ENCODE assay signal across 24 cellular contexts in the genomic region with DNA sequence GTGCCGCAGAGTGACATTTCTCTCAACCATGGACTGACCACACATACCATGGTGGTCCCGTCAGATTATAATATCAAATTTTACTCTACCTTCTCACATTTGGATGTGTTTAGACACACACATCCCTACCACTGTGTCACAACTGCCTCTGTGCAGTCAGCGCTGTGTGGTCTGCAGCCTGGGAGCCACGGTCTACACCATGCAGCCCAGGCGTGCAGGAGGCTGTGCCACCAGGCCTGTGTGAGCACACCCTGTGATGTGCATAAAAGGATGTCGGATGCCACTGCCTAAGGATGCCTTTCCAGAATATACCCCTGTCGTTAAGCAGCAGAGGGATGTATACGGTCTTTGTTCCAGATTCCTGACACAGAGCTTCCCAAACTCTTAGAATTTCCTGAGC.
A peak's percentile ranks its signal among the peaks of the same experiment; 100 is the strongest.
DNase-seq lines count a peak whose midpoint lies in the region; ATAC-seq and TF ChIP-seq lines count a peak whose summit lies in the region.
"Had no signal": no experiment of that assay in that cellular context is flagged by ENCODE, and none has a peak within 500 bp of the region (broad histone marks: within the 10 kb centered on the region; RNA-seq: fewer than 3 reads in every experiment).

No MANE protein-coding gene starts in this region.

- H3K4me1 ChIP-seq in BLaER1 (peaks cover 76% of the 10 kb centered on the region), spleen (peaks cover 0 to 5% (median 0%) of the 10 kb centered on the region in 6 donors)
- H3K4me1 ChIP-seq: BE2C had no signal

- H3K27me3 Mint-ChIP-seq in CD14-positive monocyte (ENCODE audit: low read depth in 3 of 3) (peaks cover 0 to 6% (median 3%) of the 10 kb centered on the region in 3 donors), progenitor cell of endocrine pancreas (peaks cover 38% of the 10 kb centered on the region)
- no peaks in the 10 kb centered on the region for H3K27me3 Mint-ChIP-seq in activated CD8-positive, alpha-beta T cell treated with anti-CD3 and anti-CD28 coated beads, Interleukin-2, amount 10 ng/mL, durations not matched to agents 7 days and 5 days (ENCODE audit: low read depth)
- H3K27me3 Mint-ChIP-seq: CD4-positive, alpha-beta memory T cell; CD4-positive, CD25-positive, alpha-beta regulatory T cell had no signal

- WGBS in spleen, 5 donors = 87 to 96% (median 93%) methylated on average over 8 of the region's 8 CpGs

- peak; percentile 8 for DNase-seq in CD14-positive monocyte (ENCODE audit: low spot score)
- DNase-seq in posterior vena cava (ENCODE audit: low spot score) = peak; percentile 72
- DNase-seq in spleen = peak; percentile 51
- no peak for DNase-seq in progenitor cell of endocrine pancreas (ENCODE audit: low spot score, unreplicated experiment)
- DNase-seq in activated CD8-positive, alpha-beta T cell treated with anti-CD3 and anti-CD28 coated beads, Interleukin-2, amount 10 ng/mL, durations not matched to agents 7 days and 5 days = no peak
- DNase-seq: 8988T; ACHN; BE2C; CD4-positive, alpha-beta memory T cell; CD4-positive, CD25-positive, alpha-beta regulatory T cell; CD8-positive, alpha-beta memory T cell; COR-L47; DMS 273 treated with DMSO at 0.1 percent for 48 hours; DMS153; DMS53; DMS79; DND-41; EL; GDM1 had no signal

- H3K27ac ChIP-seq in BLaER1 (0 out of 2 replicates have a peak overlapping the region, but pooled peaks have one; percentile 29), spleen (no peak overlapping the region)
- H3K27ac ChIP-seq: BLaER1 treated with 17β-estradiol and CSF1 and Interleukin-3, amounts not matched to agents 10 nM and 100 nM; C4-2B had no signal

- H3K9me3 ChIP-seq in BLaER1 (no peaks in the 10 kb centered on the region), spleen (no peaks in the 10 kb centered on the region)
- H3K9me3 ChIP-seq: BE2C; BLaER1 treated with 17β-estradiol and CSF1 and Interleukin-3, amounts not matched to agents 10 nM and 100 nM had no signal

- no peak overlapping the region for H3K9ac ChIP-seq in BLaER1
- H3K9ac ChIP-seq: BLaER1 treated with 17β-estradiol and CSF1 and Interleukin-3, amounts not matched to agents 10 nM and 100 nM had no signal

- H3K4me2 ChIP-seq in BLaER1 = no peak overlapping the region

- POLR2A ChIA-PET in activated CD8-positive, alpha-beta T cell treated with anti-CD3 and anti-CD28 coated beads, Interleukin-2, amount 10 ng/mL, durations not matched to agents 7 days and 5 days (lab: Charles Lee) = no interaction called here

- intact Hi-C loops in CD14-positive monocyte (cut with micrococcal nuclease) = no loop called here
- intact Hi-C loops in posterior vena cava (cut with DNase I) = no loop called here
- intact Hi-C loops in spleen (cut with DNase I; ENCODE audit: low total_unique reads) = no loop called here

- ATAC-seq in GM18868 (IDR thresholded peaks at IDR 0.05; ENCODE audit: unreplicated experiment) = no peak
- no peak for ATAC-seq in activated CD8-positive, alpha-beta T cell treated with anti-CD3 and anti-CD28 coated beads, Interleukin-2, amount 10 ng/mL, durations not matched to agents 7 days and 5 days
- ATAC-seq: GM12878 had no signal

- H3K36me3 ChIP-seq in BLaER1 (peaks cover 64% of the 10 kb centered on the region), spleen (no peaks in the 10 kb centered on the region)
- H3K36me3 ChIP-seq: BE2C had no signal

- TF ChIP-seq POLR2A in spleen (IDR thresholded peaks at IDR 0.05) = no peak

- H3K4me1 Mint-ChIP-seq in CD14-positive monocyte = no peaks in the 10 kb centered on the region
- H3K4me1 Mint-ChIP-seq in progenitor cell of endocrine pancreas (ENCODE audit: low read depth) = no peaks in the 10 kb centered on the region
- peaks cover 3% of the 10 kb centered on the region for H3K4me1 Mint-ChIP-seq in activated CD8-positive, alpha-beta T cell treated with anti-CD3 and anti-CD28 coated beads, Interleukin-2, amount 10 ng/mL, durations not matched to agents 7 days and 5 days (ENCODE audit: low read depth)
- H3K4me1 Mint-ChIP-seq: CD4-positive, alpha-beta memory T cell; CD8-positive, alpha-beta memory T cell had no signal

- no peak for TF ChIP-seq CTCF in CD14-positive monocyte (IDR thresholded peaks at IDR 0.05)
- TF ChIP-seq CTCF in spleen (IDR thresholded peaks at IDR 0.05 in 8 of 11, conservative IDR thresholded peaks at IDR 0.05 in 3 of 11) = no peak
- TF ChIP-seq CTCF in progenitor cell of endocrine pancreas (IDR thresholded peaks at IDR 0.05; ENCODE audit: unreplicated experiment) = no peak

- CTCF ChIA-PET in activated CD8-positive, alpha-beta T cell treated with anti-CD3 and anti-CD28 coated beads, Interleukin-2, amount 10 ng/mL, durations not matched to agents 7 days and 5 days (lab: Charles Lee) = no interaction called here

- H3K27me3 ChIP-seq in BLaER1 (no peaks in the 10 kb centered on the region), spleen (replicated peaks in 1 of 7) (peaks cover 0 to 3% (median 0%) of the 10 kb centered on the region in 7 donors)
- H3K27me3 ChIP-seq: BE2C; BLaER1 treated with 17β-estradiol and CSF1 and Interleukin-3, amounts not matched to agents 10 nM and 100 nM had no signal

- H3K27ac Mint-ChIP-seq in CD14-positive monocyte (no peak overlapping the region), progenitor cell of endocrine pancreas (no peak overlapping the region)
- no peak overlapping the region for H3K27ac Mint-ChIP-seq in activated CD8-positive, alpha-beta T cell treated with anti-CD3 and anti-CD28 coated beads, Interleukin-2, amount 10 ng/mL, durations not matched to agents 7 days and 5 days
- H3K27ac Mint-ChIP-seq: CD4-positive, alpha-beta memory T cell; CD4-positive, CD25-positive, alpha-beta regulatory T cell had no signal

- no peaks in the 10 kb centered on the region for H3K36me3 Mint-ChIP-seq in CD14-positive monocyte
- H3K36me3 Mint-ChIP-seq in progenitor cell of endocrine pancreas (ENCODE audit: insufficient read depth) = no peaks in the 10 kb centered on the region
- H3K36me3 Mint-ChIP-seq in activated CD8-positive, alpha-beta T cell treated with anti-CD3 and anti-CD28 coated beads, Interleukin-2, amount 10 ng/mL, durations not matched to agents 7 days and 5 days (ENCODE audit: low read depth) = no peaks in the 10 kb centered on the region
- H3K36me3 Mint-ChIP-seq: CD4-positive, alpha-beta memory T cell; CD4-positive, CD25-positive, alpha-beta regulatory T cell; CD8-positive, alpha-beta memory T cell had no signal

- H4K20me1 ChIP-seq in BLaER1 = no peaks in the 10 kb centered on the region
- H4K20me1 ChIP-seq: BLaER1 treated with 17β-estradiol and CSF1 and Interleukin-3, amounts not matched to agents 10 nM and 100 nM had no signal

- no peak overlapping the region for H3K4me3 Mint-ChIP-seq in CD14-positive monocyte
- no peak overlapping the region for H3K4me3 Mint-ChIP-seq in progenitor cell of endocrine pancreas (ENCODE audit: low read depth)
- no peak overlapping the region for H3K4me3 Mint-ChIP-seq in activated CD8-positive, alpha-beta T cell treated with anti-CD3 and anti-CD28 coated beads, Interleukin-2, amount 10 ng/mL, durations not matched to agents 7 days and 5 days
- H3K4me3 Mint-ChIP-seq: CD4-positive, alpha-beta memory T cell; CD4-positive, CD25-positive, alpha-beta regulatory T cell; CD8-positive, alpha-beta memory T cell had no signal

- H3K9me3 Mint-ChIP-seq in CD14-positive monocyte (peaks cover 0 to 4% (median 0%) of the 10 kb centered on the region in 7 donors), progenitor cell of endocrine pancreas (ENCODE audit: low read depth) (no peaks in the 10 kb centered on the region)
- no peaks in the 10 kb centered on the region for H3K9me3 Mint-ChIP-seq in activated CD8-positive, alpha-beta T cell treated with anti-CD3 and anti-CD28 coated beads, Interleukin-2, amount 10 ng/mL, durations not matched to agents 7 days and 5 days (ENCODE audit: insufficient read depth)

- H3K4me3 ChIP-seq in BLaER1 = no peak overlapping the region
- H3K4me3 ChIP-seq in spleen = no peak overlapping the region
- H3K4me3 ChIP-seq: BLaER1 treated with 17β-estradiol and CSF1 and Interleukin-3, amounts not matched to agents 10 nM and 100 nM; GM12878 had no signal

Comparison
In these comparisons a context has a peak if more than half of its experiments do, and no peak if none do; other contexts are left out.
1. DNase-seq: peak in CD14-positive monocyte (single experiment), posterior vena cava (single experiment) and spleen (single experiment); none in progenitor cell of endocrine pancreas (single experiment) and activated CD8-positive, alpha-beta T cell treated with anti-CD3 and anti-CD28 coated beads, Interleukin-2, amount 10 ng/mL, durations not matched to agents 7 days and 5 days (single experiment).